In genomic region chr6:100347901-100348550, GRCh38 we compare ENCODE assay signal across 11 cellular contexts.
DNase-seq lines count a peak whose midpoint lies in the region; ATAC-seq and TF ChIP-seq lines count a peak whose summit lies in the region.
"Had no signal": no experiment of that assay in that cellular context is flagged by ENCODE, and none has a peak within 500 bp of the region (broad histone marks: within the 10 kb centered on the region; RNA-seq: fewer than 3 reads in every experiment).

No MANE protein-coding gene starts in this region.

- no peak for TF ChIP-seq CTCF in A673 (conservative IDR thresholded peaks at IDR 0.05; ENCODE audit: low read depth, low read length)

- no TSS peak for BruUV-seq in A673 (replicated peaks; lab: Mats Ljungman, UMichigan)

- intact Hi-C loops in A673 (cut with micrococcal nuclease; ENCODE audit: unreplicated experiment) = no loop called here

- H3K4me1 ChIP-seq in A673 (ENCODE audit: insufficient read depth, low read length, poor library complexity, severe bottlenecking) = peaks cover 11% of the 10 kb centered on the region

- H3K27me3 ChIP-seq in A673 (replicated peaks; ENCODE audit: insufficient read depth, low read depth, low read length, poor library complexity) = no peaks in the 10 kb centered on the region

- H3K9me3 ChIP-seq in A673 (ENCODE audit: low read depth, low read length, poor library complexity, severe bottlenecking) = no peaks in the 10 kb centered on the region

- H3K36me3 ChIP-seq in A673 (ENCODE audit: insufficient read depth, low read length, poor library complexity, severe bottlenecking) = no peaks in the 10 kb centered on the region

- ATAC-seq in GM18508 (IDR thresholded peaks at IDR 0.05; ENCODE audit: insufficient read depth, unreplicated experiment) (peak; percentile 68), HG02885 (IDR thresholded peaks at IDR 0.05; ENCODE audit: poor library complexity, unreplicated experiment) (peak; percentile 72), SK-N-SH treated with all-trans-retinoic acid at 6 μM for 48 hours (peak; percentile 37; the same call in 2 of the 3 replicates), HG03521 (IDR thresholded peaks at IDR 0.05; ENCODE audit: unreplicated experiment) (no peak)

- no peak overlapping the region for H3K4me3 ChIP-seq in A673 (ENCODE audit: low read depth, low read length, poor library complexity, severe bottlenecking)

- POLR2A ChIA-PET in A673 (lab: Charles Lee; ENCODE audit: low non-redundant PET) = no interaction called here

- DNase-seq in kidney glomerular epithelial cell (lab: John Stamatoyannopoulos, UW) (peak; percentile 44), A673 (ENCODE audit: low spot score) (no peak), ureter (ENCODE audit: low spot score) (no peak)
- no peak for DNase-seq in activated naive CD4-positive, alpha-beta T cell (lab: John Stamatoyannopoulos, UW)
- DNase-seq: DMS79 treated with DMSO at 0.1 percent for 48 hours; effector CD8-positive, alpha-beta T cell; NCI-H2227 treated with DMSO at 0.1 percent for 48 hours had no signal

- H3K27ac ChIP-seq in A673 (ENCODE audit: low read depth, low read length, poor library complexity, severe bottlenecking) = no peak overlapping the region

- CTCF ChIA-PET in A673 (lab: Charles Lee) = no interaction called here

TF ChIP-seq in SK-N-SH treated with all-trans-retinoic acid at 6 μM for 48 hours, 23 proteins besides CTCF, POLR2A, EP300 and RAD21:
- TF ChIP-seq BACH2 (CRISPR knock-in tag; IDR thresholded peaks at IDR 0.05; ENCODE audit: borderline replicate concordance) (no peak), ISL1 (CRISPR knock-in tag; IDR thresholded peaks at IDR 0.05) (no peak), ARNTL (CRISPR knock-in tag; IDR thresholded peaks at IDR 0.05; ENCODE audit: borderline replicate concordance, low read depth) (no peak), ZC3H10 (CRISPR knock-in tag; IDR thresholded peaks at IDR 0.05) (no peak), GLIS3 (CRISPR knock-in tag; IDR thresholded peaks at IDR 0.05) (no peak), POU6F1 (CRISPR knock-in tag; IDR thresholded peaks at IDR 0.05; ENCODE audit: borderline replicate concordance, low read depth) (no peak)
- TF ChIP-seq, protein P1, sequence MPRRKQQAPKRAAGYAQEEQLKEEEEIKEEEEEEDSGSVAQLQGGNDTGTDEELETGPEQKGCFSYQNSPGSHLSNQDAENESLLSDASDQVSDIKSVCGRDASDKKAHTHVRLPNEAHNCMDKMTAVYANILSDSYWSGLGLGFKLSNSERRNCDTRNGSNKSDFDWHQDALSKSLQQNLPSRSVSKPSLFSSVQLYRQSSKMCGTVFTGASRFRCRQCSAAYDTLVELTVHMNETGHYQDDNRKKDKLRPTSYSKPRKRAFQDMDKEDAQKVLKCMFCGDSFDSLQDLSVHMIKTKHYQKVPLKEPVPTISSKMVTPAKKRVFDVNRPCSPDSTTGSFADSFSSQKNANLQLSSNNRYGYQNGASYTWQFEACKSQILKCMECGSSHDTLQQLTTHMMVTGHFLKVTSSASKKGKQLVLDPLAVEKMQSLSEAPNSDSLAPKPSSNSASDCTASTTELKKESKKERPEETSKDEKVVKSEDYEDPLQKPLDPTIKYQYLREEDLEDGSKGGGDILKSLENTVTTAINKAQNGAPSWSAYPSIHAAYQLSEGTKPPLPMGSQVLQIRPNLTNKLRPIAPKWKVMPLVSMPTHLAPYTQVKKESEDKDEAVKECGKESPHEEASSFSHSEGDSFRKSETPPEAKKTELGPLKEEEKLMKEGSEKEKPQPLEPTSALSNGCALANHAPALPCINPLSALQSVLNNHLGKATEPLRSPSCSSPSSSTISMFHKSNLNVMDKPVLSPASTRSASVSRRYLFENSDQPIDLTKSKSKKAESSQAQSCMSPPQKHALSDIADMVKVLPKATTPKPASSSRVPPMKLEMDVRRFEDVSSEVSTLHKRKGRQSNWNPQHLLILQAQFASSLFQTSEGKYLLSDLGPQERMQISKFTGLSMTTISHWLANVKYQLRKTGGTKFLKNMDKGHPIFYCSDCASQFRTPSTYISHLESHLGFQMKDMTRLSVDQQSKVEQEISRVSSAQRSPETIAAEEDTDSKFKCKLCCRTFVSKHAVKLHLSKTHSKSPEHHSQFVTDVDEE (CRISPR knock-in tag; IDR thresholded peaks at IDR 0.05) = no peak
